ENCODE assay signal across 36 cellular contexts in genomic region chr4:26229974-26230373, GRCh38.
"Had no signal": no experiment of that assay in that cellular context is flagged by ENCODE, and none has a peak within 500 bp of the region (broad histone marks: within the 10 kb centered on the region; RNA-seq: fewer than 3 reads in every experiment).

No MANE protein-coding gene starts in this region.

- DNase-seq: Karpas-422, Kasumi-1, MG63, MV-4-11, NCI-H1048, NCI-H1092, NCI-H1092 treated with DMSO at 0.1 percent for 48 hours, NCI-H1105, NCI-H1105 treated with DMSO at 0.1 percent for 48 hours, NCI-H1417, NCI-H1417 treated with DMSO at 0.1 percent for 48 hours, NCI-H1436, NCI-H1436 treated with DMSO at 0.1 percent for 48 hours, NCI-H146, NCI-H1694, NCI-H1694 treated with DMSO at 0.1 percent for 48 hours, NCI-H187, NCI-H187 treated with DMSO at 0.1 percent for 48 hours, NCI-H1930, NCI-H2029, NCI-H2029 treated with DMSO at 0.1 percent for 48 hours, NCI-H2081, NCI-H2081 treated with DMSO at 0.1 percent for 48 hours, NCI-H2107, NCI-H2171, NCI-H2171 treated with DMSO at 0.1 percent for 48 hours, NCI-H2227 treated with DMSO at 0.1 percent for 48 hours, NCI-H226, NCI-H345, NCI-H446, NCI-H446 treated with DMSO at 0.1 percent for 48 hours, NCI-H510A, NCI-H510A treated with DMSO at 0.1 percent for 48 hours, NCI-H524, NCI-H524 treated with DMSO at 0.1 percent for 48 hours, NCI-H526 had no signal

- H3K4me3 ChIP-seq: MG63 had no signal

- H3K27me3 ChIP-seq: MG63 had no signal

- H3K9me3 ChIP-seq: MG63 had no signal

- H3K36me3 ChIP-seq: MG63 had no signal
